Comparison of ENCODE assay signal across 23 cellular contexts in genomic region chr14:71698698-71699097, GRCh38.
DNase-seq lines count a peak whose midpoint lies in the region; ATAC-seq and TF ChIP-seq lines count a peak whose summit lies in the region.
"Had no signal": no experiment of that assay in that cellular context is flagged by ENCODE, and none has a peak within 500 bp of the region (broad histone marks: within the 10 kb centered on the region; RNA-seq: fewer than 3 reads in every experiment).

No MANE protein-coding gene starts in this region.

- H3K27me3 Mint-ChIP-seq in activated T-helper 17 cell treated with anti-CD3 and anti-CD28 coated beads, Interleukin-2, amount 50 U/mL, for 72 hours, result no peaks in the 10 kb centered on the region
- no peaks in the 10 kb centered on the region for H3K27me3 Mint-ChIP-seq in mesothelial cell of epicardium (ENCODE audit: low read depth)
- no peaks in the 10 kb centered on the region for H3K27me3 Mint-ChIP-seq in glutamatergic neuron (ENCODE audit: unreplicated experiment)
- H3K27me3 Mint-ChIP-seq: CD8-positive, alpha-beta memory T cell; IgD-negative memory B cell had no signal

- intact Hi-C loops in uterus (cut with DNase I; ENCODE audit: low total_unique reads), result no loop called here

- TF ChIP-seq POLR2A in uterus (IDR thresholded peaks at IDR 0.05), result no peak

- ATAC-seq in activated T-helper 17 cell treated with anti-CD3 and anti-CD28 coated beads, Interleukin-2, amount 50 U/mL, for 72 hours (replicated peaks), result no peak
- no peak for ATAC-seq in GM19351 (IDR thresholded peaks at IDR 0.05; ENCODE audit: unreplicated experiment)
- ATAC-seq: GM23338 had no signal

- no peak overlapping the region for H3K4me3 Mint-ChIP-seq in activated T-helper 17 cell treated with anti-CD3 and anti-CD28 coated beads, Interleukin-2, amount 50 U/mL, for 72 hours
- H3K4me3 Mint-ChIP-seq in mesothelial cell of epicardium (no peak overlapping the region), glutamatergic neuron (ENCODE audit: unreplicated experiment) (no peak overlapping the region)
- H3K4me3 Mint-ChIP-seq: CD8-positive, alpha-beta memory T cell; GM23338 had no signal

- no peak for TF ChIP-seq CTCF in mesothelial cell of epicardium (IDR thresholded peaks at IDR 0.05; ENCODE audit: unreplicated experiment)
- TF ChIP-seq CTCF in uterus (IDR thresholded peaks at IDR 0.05), result no peak
- TF ChIP-seq CTCF in glutamatergic neuron (IDR thresholded peaks at IDR 0.05; ENCODE audit: partially characterized antibody, unreplicated experiment), result no peak

- DNase-seq in NCI-H146 (lab: John Stamatoyannopoulos, UW) (peak; percentile 40), NCI-H146 treated with DMSO at 0.1 percent for 48 hours (lab: John Stamatoyannopoulos, UW; ENCODE audit: unreplicated experiment) (no peak), mesothelial cell of epicardium (ENCODE audit: low spot score in 2 of 2, unreplicated experiment in 2 of 2) (no peak), uterus (no peak), NCI-H2107 (lab: John Stamatoyannopoulos, UW) (no peak), glutamatergic neuron (no peak)
- DNase-seq: AML-193, C1 segment of cervical spinal cord, Calu3, DMS153, Karpas-422, NCI-H187, NCI-H2227 treated with DMSO at 0.1 percent for 48 hours, NCI-H524, NCI-H774, SJCRH30 had no signal

- no peaks in the 10 kb centered on the region for H3K36me3 ChIP-seq in uterus
- H3K36me3 ChIP-seq: HAP-1 had no signal

- no peaks in the 10 kb centered on the region for H3K4me1 ChIP-seq in uterus

- H3K9me3 ChIP-seq in uterus, result no peaks in the 10 kb centered on the region
- H3K9me3 ChIP-seq: HAP-1, SJCRH30 had no signal

- no peak overlapping the region for H3K4me3 ChIP-seq in uterus
- H3K4me3 ChIP-seq: GM23338, HAP-1, SJCRH30 had no signal

- H3K27ac Mint-ChIP-seq in activated T-helper 17 cell treated with anti-CD3 and anti-CD28 coated beads, Interleukin-2, amount 50 U/mL, for 72 hours, result peak overlapping the region; percentile 32
- H3K27ac Mint-ChIP-seq in mesothelial cell of epicardium, result peak overlapping the region; percentile 7
- no peak overlapping the region for H3K27ac Mint-ChIP-seq in glutamatergic neuron (ENCODE audit: unreplicated experiment)
- H3K27ac Mint-ChIP-seq: GM23338 had no signal

- peak overlapping the region; percentile 26 to 38 for H3K27ac ChIP-seq in uterus
- H3K27ac ChIP-seq: 22Rv1, SJCRH30 had no signal

- no peaks in the 10 kb centered on the region for H3K27me3 ChIP-seq in uterus
- H3K27me3 ChIP-seq: SJCRH30 had no signal

- peaks cover 47% of the 10 kb centered on the region for H3K36me3 Mint-ChIP-seq in activated T-helper 17 cell treated with anti-CD3 and anti-CD28 coated beads, Interleukin-2, amount 50 U/mL, for 72 hours (ENCODE audit: low read depth)
- peaks cover 6% of the 10 kb centered on the region for H3K36me3 Mint-ChIP-seq in mesothelial cell of epicardium
- no peaks in the 10 kb centered on the region for H3K36me3 Mint-ChIP-seq in glutamatergic neuron (ENCODE audit: unreplicated experiment)

- no peaks in the 10 kb centered on the region for H3K4me1 Mint-ChIP-seq in activated T-helper 17 cell treated with anti-CD3 and anti-CD28 coated beads, Interleukin-2, amount 50 U/mL, for 72 hours
- H3K4me1 Mint-ChIP-seq in mesothelial cell of epicardium, result peaks cover 50% of the 10 kb centered on the region
- peaks cover 10% of the 10 kb centered on the region for H3K4me1 Mint-ChIP-seq in glutamatergic neuron (ENCODE audit: low read depth, unreplicated experiment)

- no peaks in the 10 kb centered on the region for H3K9me3 Mint-ChIP-seq in activated T-helper 17 cell treated with anti-CD3 and anti-CD28 coated beads, Interleukin-2, amount 50 U/mL, for 72 hours
- H3K9me3 Mint-ChIP-seq in mesothelial cell of epicardium, result no peaks in the 10 kb centered on the region
- no peaks in the 10 kb centered on the region for H3K9me3 Mint-ChIP-seq in glutamatergic neuron (ENCODE audit: unreplicated experiment)
- H3K9me3 Mint-ChIP-seq: CD8-positive, alpha-beta memory T cell; GM23338; IgD-negative memory B cell had no signal
